1 cellular context compared by ENCODE assay signal in the genomic region with DNA sequence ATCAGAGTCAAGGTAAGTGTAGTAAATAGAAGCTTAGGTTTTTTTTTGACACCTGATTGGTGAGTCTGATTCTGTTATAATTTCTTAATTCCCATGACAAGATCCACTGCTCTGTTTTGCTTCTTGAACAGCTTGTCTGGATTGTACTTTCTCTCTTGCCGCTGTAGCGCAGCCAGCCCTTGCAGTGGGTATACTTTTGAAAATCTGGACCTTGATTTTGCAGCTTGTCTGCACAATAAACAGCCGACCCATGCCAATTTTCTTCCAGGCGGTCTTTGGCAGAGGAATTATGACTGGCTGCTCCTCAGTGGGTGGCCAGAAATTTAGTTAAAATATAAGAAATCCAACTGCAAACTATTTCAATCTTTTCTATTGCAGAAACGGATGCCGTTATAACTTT.
TF ChIP-seq lines count a peak whose summit lies in the region.

No MANE protein-coding gene starts in this region.

TF ChIP-seq in SK-N-SH, 30 proteins besides CTCF, POLR2A, EP300 and RAD21:
- no peak for TF ChIP-seq TEAD4 (IDR thresholded peaks at IDR 0.05; ENCODE audit: borderline replicate concordance, insufficient read depth)
- TF ChIP-seq MXI1 (IDR thresholded peaks at IDR 0.05; ENCODE audit: low read depth, low read length): no peak
- TF ChIP-seq ZBTB33 (IDR thresholded peaks at IDR 0.05; ENCODE audit: borderline replicate concordance, low read depth): no peak
- no peak for TF ChIP-seq USF2 (IDR thresholded peaks at IDR 0.05; ENCODE audit: borderline replicate concordance, low read depth, low read length)
- TF ChIP-seq, protein P1, sequence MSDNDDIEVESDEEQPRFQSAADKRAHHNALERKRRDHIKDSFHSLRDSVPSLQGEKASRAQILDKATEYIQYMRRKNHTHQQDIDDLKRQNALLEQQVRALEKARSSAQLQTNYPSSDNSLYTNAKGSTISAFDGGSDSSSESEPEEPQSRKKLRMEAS (IDR thresholded peaks at IDR 0.05; ENCODE audit: low read depth): no peak
- TF ChIP-seq CHD2 (IDR thresholded peaks at IDR 0.05; ENCODE audit: low read length, partially characterized antibody): no peak
- no peak for TF ChIP-seq TCF12 (IDR thresholded peaks at IDR 0.05)
- TF ChIP-seq RCOR1 (IDR thresholded peaks at IDR 0.05; ENCODE audit: low read length): no peak
- TF ChIP-seq, protein P2, sequence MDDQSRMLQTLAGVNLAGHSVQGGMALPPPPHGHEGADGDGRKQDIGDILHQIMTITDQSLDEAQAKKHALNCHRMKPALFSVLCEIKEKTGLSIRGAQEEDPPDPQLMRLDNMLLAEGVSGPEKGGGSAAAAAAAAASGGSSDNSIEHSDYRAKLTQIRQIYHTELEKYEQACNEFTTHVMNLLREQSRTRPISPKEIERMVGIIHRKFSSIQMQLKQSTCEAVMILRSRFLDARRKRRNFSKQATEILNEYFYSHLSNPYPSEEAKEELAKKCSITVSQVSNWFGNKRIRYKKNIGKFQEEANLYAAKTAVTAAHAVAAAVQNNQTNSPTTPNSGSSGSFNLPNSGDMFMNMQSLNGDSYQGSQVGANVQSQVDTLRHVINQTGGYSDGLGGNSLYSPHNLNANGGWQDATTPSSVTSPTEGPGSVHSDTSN (IDR thresholded peaks at IDR 0.05): no peak
- TF ChIP-seq GATA2 (CRISPR knock-in tag; IDR thresholded peaks at IDR 0.05): no peak
- no peak for TF ChIP-seq JUND (IDR thresholded peaks at IDR 0.05)
- TF ChIP-seq YY1 (IDR thresholded peaks at IDR 0.05; ENCODE audit: low read depth): no peak
- TF ChIP-seq NFIC (IDR thresholded peaks at IDR 0.05; ENCODE audit: borderline replicate concordance): no peak
- TF ChIP-seq POLR2AphosphoS5 (IDR thresholded peaks at IDR 0.05; ENCODE audit: low read depth, low read length): no peak
TF ChIP-seq in SK-N-SH: peak in this region for 0.
